8 cellular contexts compared by ENCODE assay signal in the genomic region with DNA sequence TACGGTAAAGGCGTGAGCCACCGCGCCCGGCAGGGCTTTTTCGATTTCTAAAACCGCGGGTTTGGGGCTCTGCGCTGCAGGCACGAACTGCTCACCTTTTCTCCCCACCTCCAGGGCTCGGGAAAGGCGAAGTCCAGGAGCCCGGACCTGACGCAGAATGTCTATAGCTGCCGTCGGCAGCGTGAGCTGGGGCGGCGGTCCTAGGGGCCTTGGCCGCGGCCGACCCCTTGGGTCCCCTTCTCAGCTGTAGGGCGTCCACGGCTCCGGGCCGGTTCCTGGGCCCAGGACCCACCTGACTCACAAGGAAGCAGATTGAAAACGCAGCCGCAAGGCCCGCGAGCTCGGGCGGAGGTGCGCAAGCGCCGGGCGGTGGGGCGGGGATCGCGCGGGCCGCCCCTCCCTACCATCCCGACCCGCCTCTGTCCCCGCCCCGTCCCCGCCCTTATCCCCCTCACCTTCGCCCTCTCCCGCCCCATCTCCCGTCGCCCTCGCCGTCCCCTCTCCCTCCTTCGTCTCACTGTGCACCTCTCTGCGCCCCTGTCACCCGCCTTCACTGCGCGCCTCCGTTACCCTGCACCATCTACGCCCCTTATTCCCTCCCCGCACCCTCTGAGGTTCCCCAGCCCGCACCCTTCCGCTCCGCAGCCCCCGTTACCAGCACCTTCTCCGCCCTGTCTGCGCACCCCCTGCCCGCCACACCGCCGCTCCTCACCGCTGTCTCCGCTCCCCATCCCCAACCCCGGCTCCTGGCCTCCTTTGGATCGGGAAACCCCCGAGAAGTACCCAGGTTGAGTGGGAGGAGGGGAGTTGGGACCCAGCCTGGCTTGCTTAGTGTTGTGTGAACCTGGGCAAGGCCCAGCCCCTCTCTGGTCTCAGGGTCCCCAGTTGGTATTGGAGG. TPM values are rescaled to one million over a fixed set of nuclear protein-coding genes. Genes with fewer than 3 reads are reported as not detected.
A peak's percentile ranks its signal among the peaks of the same experiment; 100 is the strongest.
DNase-seq lines count a peak whose midpoint lies in the region; ATAC-seq and TF ChIP-seq lines count a peak whose summit lies in the region.

A gene with protein sequence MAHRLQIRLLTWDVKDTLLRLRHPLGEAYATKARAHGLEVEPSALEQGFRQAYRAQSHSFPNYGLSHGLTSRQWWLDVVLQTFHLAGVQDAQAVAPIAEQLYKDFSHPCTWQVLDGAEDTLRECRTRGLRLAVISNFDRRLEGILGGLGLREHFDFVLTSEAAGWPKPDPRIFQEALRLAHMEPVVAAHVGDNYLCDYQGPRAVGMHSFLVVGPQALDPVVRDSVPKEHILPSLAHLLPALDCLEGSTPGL (minus strand): TSS at position 353 of the 898 bp plus-strand sequence. CDS start 2,632 bp downstream, outside the sequence.

- no peaks in the 10 kb centered on the region for H3K9me3 Mint-ChIP-seq in activated CD4-positive, alpha-beta T cell treated with anti-CD3 and anti-CD28 coated beads for 36 hours (ENCODE audit: low read depth)
- no peaks in the 10 kb centered on the region for H3K9me3 Mint-ChIP-seq in chondrocyte (ENCODE audit: low read depth)

- peak within 1 kb of the TSS; percentile 88 for H3K4me3 Mint-ChIP-seq in activated CD4-positive, alpha-beta T cell treated with anti-CD3 and anti-CD28 coated beads for 36 hours
- H3K4me3 Mint-ChIP-seq in chondrocyte (ENCODE audit: unreplicated experiment) = peak within 1 kb of the TSS; percentile 78

- peaks cover 17% of the 10 kb centered on the region for H3K4me1 Mint-ChIP-seq in activated CD4-positive, alpha-beta T cell treated with anti-CD3 and anti-CD28 coated beads for 36 hours
- H3K4me1 Mint-ChIP-seq in chondrocyte (ENCODE audit: low read depth) = peaks cover 6% of the 10 kb centered on the region

- H3K36me3 Mint-ChIP-seq in activated CD4-positive, alpha-beta T cell treated with anti-CD3 and anti-CD28 coated beads for 36 hours (ENCODE audit: low read depth) = peaks cover 13% of the 10 kb centered on the region
- peaks cover 3% of the 10 kb centered on the region for H3K36me3 Mint-ChIP-seq in chondrocyte (ENCODE audit: low read depth)

- DNase-seq in A172 (ENCODE audit: low spot score) = peak; percentile 62
- peak; percentile 66 for DNase-seq in NCI-H2227 treated with DMSO at 0.1 percent for 48 hours (lab: John Stamatoyannopoulos, UW)
- DNase-seq in activated CD4-positive, alpha-beta T cell treated with anti-CD3 and anti-CD28 coated beads for 36 hours = peak; percentile 90
- DNase-seq in chondrocyte (ENCODE audit: low spot score) = no peak
- peak; percentile 90 for DNase-seq in kidney tubule cell (ENCODE audit: low spot score)
- peak; percentile 41 to 73 (median 70) for DNase-seq in stimulated activated CD4-positive, alpha-beta T cell treated with anti-CD3 and anti-CD28 coated beads, Interleukin-1b, Interleukin-23, amount 100 ng/mL, for 24 hours (ENCODE audit: low read depth in 4 of 4, low spot score in 1 of 4)

- CTCF ChIA-PET in activated CD4-positive, alpha-beta T cell treated with anti-CD3 and anti-CD28 coated beads for 36 hours (lab: Charles Lee) = interaction anchor here (0.6 to 1.1 kb wide), 4 partner anchors 23 to 635 kb away, joined by 3 to 7 read pairs (median 4); a partner anchor contains a TSS

- TF ChIP-seq CTCF in chondrocyte (IDR thresholded peaks at IDR 0.05) = no peak

- ATAC-seq in GM18867 (IDR thresholded peaks at IDR 0.05; ENCODE audit: unreplicated experiment) (peak; percentile 90), HG03097 (IDR thresholded peaks at IDR 0.05; ENCODE audit: low FRiP score, unreplicated experiment) (peak; percentile 73)
- ATAC-seq in activated CD4-positive, alpha-beta T cell treated with anti-CD3 and anti-CD28 coated beads for 36 hours = peak; percentile 89

- intact Hi-C loops in activated CD4-positive, alpha-beta T cell treated with anti-CD3 and anti-CD28 coated beads for 36 hours (cut with DNase I, micrococcal nuclease) = loop anchor here (1.0 to 5.0 kb wide), 8 partner anchors 24 to 202 kb away; a partner anchor contains a TSS

- no peaks in the 10 kb centered on the region for H3K27me3 Mint-ChIP-seq in activated CD4-positive, alpha-beta T cell treated with anti-CD3 and anti-CD28 coated beads for 36 hours
- H3K27me3 Mint-ChIP-seq in chondrocyte (ENCODE audit: low read depth) = no peaks in the 10 kb centered on the region

- H3K27ac Mint-ChIP-seq in activated CD4-positive, alpha-beta T cell treated with anti-CD3 and anti-CD28 coated beads for 36 hours = peak within 1 kb of the TSS; percentile 89
- H3K27ac Mint-ChIP-seq in chondrocyte (ENCODE audit: unreplicated experiment) = no peak within 1 kb of the TSS

- POLR2A ChIA-PET in activated CD4-positive, alpha-beta T cell treated with anti-CD3 and anti-CD28 coated beads for 36 hours (lab: Charles Lee) = no interaction called here

RNA-seq across cellular contexts. Expression of the gene that starts here (rescaled TPM):
- 19.2 and 23.2 TPM in 2 replicates for total RNA-seq in A172 (2014; rRNA removed; shearing (Covaris generic))
- 10 to 100 TPM; 12.7 to 16.5 TPM for total RNA-seq in activated CD4-positive, alpha-beta T cell treated with anti-CD3 and anti-CD28 coated beads for 36 hours
- total RNA-seq in chondrocyte = 9.1 to 10.7 TPM (median 10.2 TPM) in 3 replicates
